ENCODE assay signal across 14 cellular contexts in genomic region chr1:23451452-23451851, GRCh38. TPM values are rescaled to one million over a fixed set of nuclear protein-coding genes. Genes with fewer than 3 reads are reported as not detected.
A peak's percentile ranks its signal among the peaks of the same experiment; 100 is the strongest.
DNase-seq lines count a peak whose midpoint lies in the region; ATAC-seq and TF ChIP-seq lines count a peak whose summit lies in the region.
"Had no signal": no experiment of that assay in that cellular context is flagged by ENCODE, and none has a peak within 500 bp of the region (broad histone marks: within the 10 kb centered on the region; RNA-seq: fewer than 3 reads in every experiment).

No MANE protein-coding gene starts in this region.

- no peaks in the 10 kb centered on the region for H3K36me3 ChIP-seq in DND-41 (ENCODE audit: insufficient read depth, low read length)

- peaks cover 5% of the 10 kb centered on the region; the same call in 1 of the 2 replicates for H3K4me1 ChIP-seq in DND-41 (ENCODE audit: insufficient read depth, low read length)
- H3K4me1 ChIP-seq: HAP-1 had no signal

- no peak overlapping the region for H3K4me3 Mint-ChIP-seq in T-helper 17 cell
- H3K4me3 Mint-ChIP-seq in stimulated activated effector memory CD8-positive, alpha-beta T cell treated with anti-CD3 and anti-CD28 coated beads, Interleukin-12 subunit alpha, Interleukin-12 subunit beta, amount 100 ng/mL, for 72 hours: no peak overlapping the region
- H3K4me3 Mint-ChIP-seq: CD14-positive monocyte; stimulated activated naive B cell treated with anti-CD40 and anti-IgM and Interleukin-4, amounts not matched to agents 10 μg/mL and 1 μg/mL and 100 μg/mL, for 72 hours had no signal

- H3K27me3 ChIP-seq in DND-41 (ENCODE audit: insufficient read depth, low read length, poor library complexity): peaks cover 43% of the 10 kb centered on the region

- no peak overlapping the region for H3K4me3 ChIP-seq in DND-41 (ENCODE audit: low read depth in 1 of 2, low read length in 2 of 2)
- H3K4me3 ChIP-seq: HAP-1 had no signal

- peaks cover 23% of the 10 kb centered on the region for H4K20me1 ChIP-seq in DND-41 (ENCODE audit: insufficient read depth, low read length)

- peak overlapping the region; percentile 76 for H3K27ac Mint-ChIP-seq in T-helper 17 cell
- H3K27ac Mint-ChIP-seq in stimulated activated effector memory CD8-positive, alpha-beta T cell treated with anti-CD3 and anti-CD28 coated beads, Interleukin-12 subunit alpha, Interleukin-12 subunit beta, amount 100 ng/mL, for 72 hours: peak overlapping the region; percentile 81
- H3K27ac Mint-ChIP-seq: CD14-positive monocyte; stimulated activated naive B cell treated with anti-CD40 and anti-IgM and Interleukin-4, amounts not matched to agents 10 μg/mL and 1 μg/mL and 100 μg/mL, for 72 hours had no signal

- H3K9me3 ChIP-seq in DND-41 (ENCODE audit: insufficient read depth, low read length, severe bottlenecking): no peaks in the 10 kb centered on the region
- no peaks in the 10 kb centered on the region for H3K9me3 ChIP-seq in T-helper 17 cell (ENCODE audit: control insufficient read depth, low read length, poor library complexity, severe bottlenecking)
- H3K9me3 ChIP-seq: HAP-1 had no signal

- peaks cover 23% of the 10 kb centered on the region for H3K4me1 Mint-ChIP-seq in T-helper 17 cell
- peaks cover 34% of the 10 kb centered on the region for H3K4me1 Mint-ChIP-seq in stimulated activated effector memory CD8-positive, alpha-beta T cell treated with anti-CD3 and anti-CD28 coated beads, Interleukin-12 subunit alpha, Interleukin-12 subunit beta, amount 100 ng/mL, for 72 hours
- H3K4me1 Mint-ChIP-seq: CD14-positive monocyte; stimulated activated naive B cell treated with anti-CD40 and anti-IgM and Interleukin-4, amounts not matched to agents 10 μg/mL and 1 μg/mL and 100 μg/mL, for 72 hours had no signal

- DNase-seq in DND-41: no peak
- no peak for DNase-seq in T-helper 17 cell
- no peak for DNase-seq in left colon
- DNase-seq in stimulated activated effector memory CD8-positive, alpha-beta T cell treated with anti-CD3 and anti-CD28 coated beads, Interleukin-12 subunit alpha, Interleukin-12 subunit beta, amount 100 ng/mL, for 72 hours (ENCODE audit: low spot score in 2 of 2): no peak
- DNase-seq in activated CD4-positive, alpha-beta T cell treated with anti-CD3 and anti-CD28 coated beads, Interleukin-2, amount 50 U/mL, for 4 hours: no peak
- no peak for DNase-seq in amniotic stem cell (lab: John Stamatoyannopoulos, UW)
- DNase-seq: activated CD4-positive, CD25-positive, alpha-beta regulatory T cell; cortex of kidney; stimulated activated CD4-positive, alpha-beta T cell treated with anti-CD3 and anti-CD28 coated beads, Interleukin-4, amount 100 ng/mL, for 4 hours; stimulated activated naive B cell treated with anti-CD40 and anti-IgM and Interleukin-4, amounts not matched to agents 10 μg/mL and 1 μg/mL and 100 μg/mL, for 72 hours had no signal

- H3K27me3 Mint-ChIP-seq in T-helper 17 cell: peaks cover 25% of the 10 kb centered on the region

- H3K79me2 ChIP-seq in DND-41 (ENCODE audit: insufficient read depth, low read length): no peaks in the 10 kb centered on the region

- TF ChIP-seq CTCF in DND-41 (IDR thresholded peaks at IDR 0.05; ENCODE audit: borderline replicate concordance, extremely low read depth, low read length, poor library complexity, severe bottlenecking): no peak

- H3K27ac ChIP-seq in DND-41 (ENCODE audit: low read length): no peak overlapping the region
- H3K27ac ChIP-seq: HL-60 had no signal

- H3K9me3 Mint-ChIP-seq in stimulated activated effector memory CD8-positive, alpha-beta T cell treated with anti-CD3 and anti-CD28 coated beads, Interleukin-12 subunit alpha, Interleukin-12 subunit beta, amount 100 ng/mL, for 72 hours: no peaks in the 10 kb centered on the region
- H3K9me3 Mint-ChIP-seq: CD14-positive monocyte; stimulated activated naive B cell treated with anti-CD40 and anti-IgM and Interleukin-4, amounts not matched to agents 10 μg/mL and 1 μg/mL and 100 μg/mL, for 72 hours had no signal

- H3K4me2 ChIP-seq in DND-41 (ENCODE audit: insufficient read depth, low read length): no peak overlapping the region

- H2AFZ ChIP-seq in DND-41 (ENCODE audit: low read depth, low read length): no peak overlapping the region

- ATAC-seq in DND-41 (ENCODE audit: insufficient read depth, low read depth) (peak; percentile 5; the same call in 1 of the 3 replicates), T-helper 17 cell (no peak), left colon (peak; percentile 27), GM19035 (IDR thresholded peaks at IDR 0.05; ENCODE audit: unreplicated experiment) (no peak)
- peak; percentile 29 for ATAC-seq in stimulated activated effector memory CD8-positive, alpha-beta T cell treated with anti-CD3 and anti-CD28 coated beads, Interleukin-12 subunit alpha, Interleukin-12 subunit beta, amount 100 ng/mL, for 72 hours

- no peak overlapping the region for H3K9ac ChIP-seq in DND-41 (ENCODE audit: low read depth, low read length)

- intact Hi-C loops in left colon (cut with DNase I, micrococcal nuclease): no loop called here

- H3K36me3 Mint-ChIP-seq in T-helper 17 cell (ENCODE audit: low read depth): peaks cover 2% of the 10 kb centered on the region
- no peaks in the 10 kb centered on the region for H3K36me3 Mint-ChIP-seq in stimulated activated effector memory CD8-positive, alpha-beta T cell treated with anti-CD3 and anti-CD28 coated beads, Interleukin-12 subunit alpha, Interleukin-12 subunit beta, amount 100 ng/mL, for 72 hours
- H3K36me3 Mint-ChIP-seq: CD14-positive monocyte; stimulated activated naive B cell treated with anti-CD40 and anti-IgM and Interleukin-4, amounts not matched to agents 10 μg/mL and 1 μg/mL and 100 μg/mL, for 72 hours had no signal

RNA-seq across cellular contexts. Expression of gene TCEA3, which starts 26.9 kb away (rescaled TPM):
- 10 to 100 TPM; 12.3 to 13.5 TPM for total RNA-seq in T-helper 17 cell
- total RNA-seq in left colon: 100 to 1,000 TPM; 147 to 186 TPM

RNA-seq across cellular contexts. Expression of gene ASAP3, which starts 32.5 kb away (rescaled TPM):
- total RNA-seq in T-helper 17 cell: 1 to 10 TPM; 1.5 to 6.4 TPM
- 10 to 100 TPM; 33.9 to 47.1 TPM for total RNA-seq in left colon

Comparison
In these comparisons a context has a peak if more than half of its experiments do, and no peak if none do; other contexts are left out.
1. ATAC-seq: peak in DND-41 (single experiment), left colon (single experiment) and stimulated activated effector memory CD8-positive, alpha-beta T cell treated with anti-CD3 and anti-CD28 coated beads, Interleukin-12 subunit alpha, Interleukin-12 subunit beta, amount 100 ng/mL, for 72 hours (single experiment); none in T-helper 17 cell (single experiment) and GM19035 (single experiment).
2. RNA of gene TCEA3, which starts 26.9 kb away (total RNA-seq): 147 to 186 TPM in left colon; 12.3 to 13.5 TPM in T-helper 17 cell; every median in the first group is over 10 times any median in the second.
3. RNA of gene ASAP3, which starts 32.5 kb away (total RNA-seq): 33.9 to 47.1 TPM in left colon; 1.5 to 6.4 TPM in T-helper 17 cell; every median in the first group is over 4 times any median in the second.